In the genomic region with DNA sequence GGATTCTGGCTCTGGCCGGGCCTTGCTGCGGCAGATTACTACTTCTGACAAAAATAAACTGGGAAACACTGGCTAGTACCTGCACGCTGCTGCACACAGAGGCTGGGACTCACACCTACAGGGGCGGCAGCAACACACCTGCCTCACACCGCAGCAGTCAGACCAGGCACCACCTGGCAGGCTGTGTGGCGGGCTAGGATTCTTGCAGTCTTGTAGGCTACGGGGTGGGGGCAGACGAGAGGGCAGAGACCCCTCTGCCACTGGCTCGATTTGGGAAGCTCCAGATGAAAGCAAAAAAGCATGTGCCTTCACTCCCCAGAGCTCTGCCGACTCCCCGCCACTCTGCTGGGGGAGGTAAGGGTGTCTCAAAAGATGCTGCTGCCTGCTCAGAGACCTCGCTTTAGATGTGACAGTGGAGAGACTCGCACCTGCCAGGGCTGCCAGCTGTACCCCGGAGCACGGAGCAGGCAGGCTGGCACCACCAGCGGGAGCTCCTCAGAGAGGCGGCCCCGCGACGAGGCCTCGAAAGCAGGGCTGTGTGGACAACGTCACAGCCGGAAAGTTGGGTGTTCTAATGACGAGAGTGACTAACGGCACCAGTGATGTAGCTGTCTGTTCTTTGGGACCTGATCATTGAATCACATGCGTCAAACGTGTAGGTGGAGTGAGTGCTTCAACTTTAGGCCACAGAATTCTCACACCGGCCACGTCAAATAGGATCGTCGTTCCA, we compare ENCODE assay signal across 19 cellular contexts.
"Had no signal": no experiment of that assay in that cellular context is flagged by ENCODE, and none has a peak within 500 bp of the region (broad histone marks: within the 10 kb centered on the region; RNA-seq: fewer than 3 reads in every experiment).

No MANE protein-coding gene starts in this region.

- H3K4me3 ChIP-seq: Peyer's patch had no signal

- H3K9me3 Mint-ChIP-seq: activated naive CD4-positive, alpha-beta T cell treated with anti-CD3 and anti-CD28 coated beads, Interleukin-2, amount 10 ng/mL, durations not matched to agents 7 days and 5 days; activated T-cell treated with anti-CD3 and anti-CD28 coated beads, Interleukin-2, amount 50 U/mL, for 72 hours; activated T-helper 2 cell treated with anti-CD3 and anti-CD28 coated beads, Interferon-gamma antibody, Interleukin-2, Interleukin-4, amounts not matched to agents 10 μg/mL and 5 μg/mL and 100 μg/mL, durations not matched to agents 14 hours and 24 hours and 36 hours had no signal

- DNase-seq: activated CD4-positive, alpha-beta T cell treated with anti-CD3 and anti-CD28 coated beads for 48 hours; activated CD4-positive, alpha-beta T cell treated with anti-CD3 and anti-CD28 coated beads, Interleukin-2, amount 50 U/mL, for 4 hours; activated CD4-positive, CD25-positive, alpha-beta regulatory T cell treated with anti-CD3 and anti-CD28 coated beads, Interleukin-2, amount 50 U/mL, for 72 hours; activated CD8-positive, alpha-beta T cell treated with anti-CD3 and anti-CD28 coated beads, Interleukin-2, amount 10 ng/mL, durations not matched to agents 7 days and 5 days; activated gamma-delta T cell treated with Interleukin-2 at 50 U/mL for 16 hours; activated naive CD4-positive, alpha-beta T cell treated with anti-CD3 and anti-CD28 coated beads, Interleukin-2, amount 10 ng/mL, durations not matched to agents 7 days and 5 days; activated naive CD8-positive, alpha-beta T cell treated with anti-CD3 and anti-CD28 coated beads for 36 hours; activated T-cell treated with anti-CD3 and anti-CD28 coated beads, Interleukin-2, amount 50 U/mL, for 72 hours; NCI-H1092; NCI-H1436; NCI-H1694 treated with DMSO at 0.1 percent for 48 hours; NCI-H2029 treated with DMSO at 0.1 percent for 48 hours; NCI-H526 treated with DMSO at 0.1 percent for 48 hours; Peyer's patch; SHP77 had no signal

- H3K27me3 Mint-ChIP-seq: activated naive CD8-positive, alpha-beta T cell treated with anti-CD3 and anti-CD28 coated beads for 36 hours had no signal

- H3K4me3 Mint-ChIP-seq: activated CD8-positive, alpha-beta T cell treated with anti-CD3 and anti-CD28 coated beads, Interleukin-2, amount 10 ng/mL, durations not matched to agents 7 days and 5 days; activated naive CD4-positive, alpha-beta T cell treated with anti-CD3 and anti-CD28 coated beads, Interleukin-2, amount 10 ng/mL, durations not matched to agents 7 days and 5 days; activated naive CD8-positive, alpha-beta T cell treated with anti-CD3 and anti-CD28 coated beads for 36 hours; activated T-cell treated with anti-CD3 and anti-CD28 coated beads, Interleukin-2, amount 50 U/mL, for 72 hours; T-helper 1 cell treated with Interleukin-12 subunit alpha and Interleukin-12 subunit beta and Interleukin-4 antibody, amounts not matched to agents 30 μg/mL and 1 μg/mL, for 36 hours had no signal

- H3K9me3 ChIP-seq: Peyer's patch had no signal

- H3K9ac ChIP-seq: KMS-11 had no signal

- H3K4me2 ChIP-seq: KMS-11 had no signal

- H3K27ac ChIP-seq: KMS-11, Peyer's patch, RWPE1 had no signal

- ATAC-seq: activated CD8-positive, alpha-beta T cell treated with anti-CD3 and anti-CD28 coated beads, Interleukin-2, amount 10 ng/mL, durations not matched to agents 7 days and 5 days; activated T-cell treated with anti-CD3 and anti-CD28 coated beads, Interleukin-2, amount 50 U/mL, for 72 hours had no signal

- H3K27ac Mint-ChIP-seq: activated CD8-positive, alpha-beta T cell treated with anti-CD3 and anti-CD28 coated beads, Interleukin-2, amount 10 ng/mL, durations not matched to agents 7 days and 5 days; activated naive CD4-positive, alpha-beta T cell treated with anti-CD3 and anti-CD28 coated beads, Interleukin-2, amount 10 ng/mL, durations not matched to agents 7 days and 5 days; activated naive CD8-positive, alpha-beta T cell treated with anti-CD3 and anti-CD28 coated beads for 36 hours; activated T-cell treated with anti-CD3 and anti-CD28 coated beads, Interleukin-2, amount 50 U/mL, for 72 hours; activated T-helper 2 cell treated with anti-CD3 and anti-CD28 coated beads, Interferon-gamma antibody, Interleukin-2, Interleukin-4, amounts not matched to agents 10 μg/mL and 5 μg/mL and 100 μg/mL, durations not matched to agents 14 hours and 24 hours and 36 hours; T-helper 1 cell treated with Interleukin-12 subunit alpha and Interleukin-12 subunit beta and Interleukin-4 antibody, amounts not matched to agents 30 μg/mL and 1 μg/mL, for 36 hours had no signal

- H3K27me3 ChIP-seq: Peyer's patch had no signal
